Comparison of ENCODE assay signal across 10 cellular contexts in the genomic region with DNA sequence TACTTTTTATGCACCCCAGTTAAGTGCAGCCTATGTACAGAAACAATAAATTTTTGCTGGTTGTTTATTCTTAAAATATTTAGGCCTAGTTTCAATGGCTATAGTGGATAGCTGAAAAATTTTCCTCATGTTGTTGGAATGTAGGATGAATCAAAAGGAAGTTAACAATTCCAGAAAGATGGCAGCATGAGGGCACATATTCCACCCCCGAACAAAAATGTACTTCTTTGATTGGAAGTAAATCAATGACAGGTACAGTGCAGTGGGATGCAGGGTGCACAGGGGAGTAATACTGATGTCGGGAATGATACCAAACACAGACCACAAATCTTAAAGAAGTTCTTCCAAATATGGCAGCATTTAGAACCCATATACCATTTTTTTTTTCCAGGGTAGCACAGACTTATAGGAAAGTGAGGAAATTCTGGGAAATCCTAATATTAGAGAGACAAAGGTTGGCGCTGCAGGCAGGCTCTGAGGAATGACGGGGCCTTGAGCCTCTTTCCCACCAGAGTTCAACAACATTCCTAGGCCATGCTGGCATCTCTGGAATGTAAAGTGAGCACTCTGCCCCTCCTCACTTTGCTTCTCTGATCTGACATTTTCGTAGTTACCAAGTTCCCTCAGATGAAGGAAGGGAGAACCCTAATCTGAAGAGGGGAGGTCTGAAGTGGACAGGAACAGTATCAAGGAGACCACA. TPM values are rescaled to one million over a fixed set of nuclear protein-coding genes. Genes with fewer than 3 reads are reported as not detected.
A peak's percentile ranks its signal among the peaks of the same experiment; 100 is the strongest.
DNase-seq lines count a peak whose midpoint lies in the region; ATAC-seq, FAIRE-seq and TF ChIP-seq lines count a peak whose summit lies in the region.
"Had no signal": no experiment of that assay in that cellular context is flagged by ENCODE, and none has a peak within 500 bp of the region (broad histone marks: within the 10 kb centered on the region; RNA-seq: fewer than 3 reads in every experiment).

No MANE protein-coding gene starts in this region.

- 50 to 52% methylated on average over 5 of the region's 5 CpGs for WGBS in pancreas, 2 donors
- 38 to 48% (median 39%) methylated on average over 5 of the region's 5 CpGs for WGBS in psoas muscle, 3 donors

- H3K4me1 ChIP-seq in SJCRH30 (peaks cover 14% of the 10 kb centered on the region; the same call in 1 of the 2 replicates), pancreas (no peaks in the 10 kb centered on the region), psoas muscle (no peaks in the 10 kb centered on the region)

- H3K9me3 Mint-ChIP-seq in activated naive CD4-positive, alpha-beta T cell treated with anti-CD3 and anti-CD28 coated beads, Interleukin-2, amount 50 U/mL, for 72 hours, result no peaks in the 10 kb centered on the region
- H3K9me3 Mint-ChIP-seq: activated CD4-positive, alpha-beta memory T cell treated with anti-CD3 and anti-CD28 coated beads, Interleukin-2, amount 10 ng/mL, durations not matched to agents 7 days and 5 days; dendritic cell treated with granulocyte-macrophage colony-stimulating factor and Interleukin-4, amounts not matched to agents 40 ng/mL and 50 ng/mL, for 4 days had no signal

- DNase-seq in GM18507 (ENCODE audit: extremely low spot score, insufficient read length, low read depth), result no peak
- peak; percentile 25 to 36 for DNase-seq in SJCRH30
- DNase-seq in fibroblast of pulmonary artery (ENCODE audit: low read depth), result peak; percentile 81
- peak in 1 of 6 donors; percentile 16 for DNase-seq in pancreas
- no peak for DNase-seq in NCI-H1048 (lab: John Stamatoyannopoulos, UW)
- no peak for DNase-seq in psoas muscle
- DNase-seq in activated naive CD4-positive, alpha-beta T cell treated with anti-CD3 and anti-CD28 coated beads, Interleukin-2, amount 50 U/mL, for 72 hours (ENCODE audit: low spot score in 2 of 2), result no peak
- DNase-seq: activated CD4-positive, alpha-beta memory T cell treated with anti-CD3 and anti-CD28 coated beads, Interleukin-2, amount 10 ng/mL, durations not matched to agents 7 days and 5 days had no signal

- H3K9me3 ChIP-seq in SJCRH30 (replicated peaks), result no peaks in the 10 kb centered on the region
- no peaks in the 10 kb centered on the region for H3K9me3 ChIP-seq in pancreas
- H3K9me3 ChIP-seq in psoas muscle, result no peaks in the 10 kb centered on the region

- ATAC-seq in pancreas (peak; percentile 38 to 81 (median 74)), HG02588 (IDR thresholded peaks at IDR 0.05; ENCODE audit: unreplicated experiment) (no peak), psoas muscle (no peak)
- ATAC-seq in activated naive CD4-positive, alpha-beta T cell treated with anti-CD3 and anti-CD28 coated beads, Interleukin-2, amount 50 U/mL, for 72 hours, result no peak

- H3K27ac ChIP-seq in SJCRH30, result peak overlapping the region; percentile 12; the same call in 1 of the 2 replicates
- peak overlapping the region in 2 of 4 donors; percentile 6 to 22 for H3K27ac ChIP-seq in pancreas
- H3K27ac ChIP-seq in psoas muscle, result no peak overlapping the region

- no peak overlapping the region for H3K4me3 ChIP-seq in SJCRH30
- no peak overlapping the region for H3K4me3 ChIP-seq in fibroblast of pulmonary artery (replicated peaks; ENCODE audit: low read depth, low read length)
- no peak overlapping the region for H3K4me3 ChIP-seq in pancreas
- H3K4me3 ChIP-seq in psoas muscle, result no peak overlapping the region

- no peaks in the 10 kb centered on the region for H3K36me3 Mint-ChIP-seq in activated naive CD4-positive, alpha-beta T cell treated with anti-CD3 and anti-CD28 coated beads, Interleukin-2, amount 50 U/mL, for 72 hours

- H3K36me3 ChIP-seq in SJCRH30 (no peaks in the 10 kb centered on the region), pancreas (no peaks in the 10 kb centered on the region), psoas muscle (ENCODE audit: insufficient read depth in 1 of 2, low read depth in 1 of 2) (no peaks in the 10 kb centered on the region)

- H3K27ac Mint-ChIP-seq in activated naive CD4-positive, alpha-beta T cell treated with anti-CD3 and anti-CD28 coated beads, Interleukin-2, amount 50 U/mL, for 72 hours, result no peak overlapping the region
- H3K27ac Mint-ChIP-seq: activated CD4-positive, alpha-beta memory T cell treated with anti-CD3 and anti-CD28 coated beads, Interleukin-2, amount 10 ng/mL, durations not matched to agents 7 days and 5 days; dendritic cell treated with granulocyte-macrophage colony-stimulating factor and Interleukin-4, amounts not matched to agents 40 ng/mL and 50 ng/mL, for 4 days had no signal

- TF ChIP-seq CTCF in fibroblast of pulmonary artery (IDR thresholded peaks at IDR 0.05; ENCODE audit: low read length, missing control alignments) (no peak), pancreas (IDR thresholded peaks at IDR 0.05) (no peak), psoas muscle (IDR thresholded peaks at IDR 0.05) (no peak)

- H3K27me3 ChIP-seq in SJCRH30 (no peaks in the 10 kb centered on the region), pancreas (no peaks in the 10 kb centered on the region), psoas muscle (ENCODE audit: insufficient read depth in 3 of 3, low read length in 2 of 3) (no peaks in the 10 kb centered on the region)

- FAIRE-seq in GM18507 (lab: Jason Lieb, UNC) (peak; percentile 15), pancreas (lab: Jason Lieb, UNC) (no peak)

- intact Hi-C loops in pancreas (cut with DNase I), result no loop called here
- intact Hi-C loops in psoas muscle (cut with DNase I), result loop anchor here in 1 of 2 donors (1.0 kb wide), 1 partner anchor 17 kb away; no protein-coding TSS in a partner anchor

RNA-seq across cellular contexts. Expression of a gene that starts 36.6 kb away (rescaled TPM):
- 1.9 and 2.8 TPM in 2 replicates for total RNA-seq in SJCRH30 (2014; rRNA removed; shearing (Covaris generic))
- total RNA-seq in pancreas, result 1 to 10 TPM; 3.0 to 8.6 (median 3.3) TPM
- polyA plus RNA-seq in pancreas, result 1 to 10 TPM in 1 of 2 donors, under 1 TPM in 1; 0.65 to 1.1 TPM
- 10 to 100 TPM in 1 of 4 donors, 1 to 10 TPM in 3; 3.2 to 11.6 (median 6.5) TPM for total RNA-seq in psoas muscle
- polyA plus RNA-seq in psoas muscle, result 1 to 10 TPM in 1 of 3 donors, under 1 TPM in 2; 0.29 to 2.2 (median 0.56) TPM
- 1 to 10 TPM; 1.8 to 8.9 TPM for total RNA-seq in activated naive CD4-positive, alpha-beta T cell treated with anti-CD3 and anti-CD28 coated beads, Interleukin-2, amount 50 U/mL, for 72 hours

Comparison
In these comparisons a context has a peak if more than half of its experiments do, and no peak if none do; other contexts are left out.
1. DNase-seq: peak in SJCRH30 (2 of 2) and fibroblast of pulmonary artery (single experiment); none in GM18507 (single experiment), NCI-H1048 (single experiment), psoas muscle (0 of 2) and activated naive CD4-positive, alpha-beta T cell treated with anti-CD3 and anti-CD28 coated beads, Interleukin-2, amount 50 U/mL, for 72 hours (0 of 2).
2. ATAC-seq: peak in pancreas (4 of 4); none in HG02588 (single experiment), psoas muscle (0 of 4) and activated naive CD4-positive, alpha-beta T cell treated with anti-CD3 and anti-CD28 coated beads, Interleukin-2, amount 50 U/mL, for 72 hours (0 of 2).